33 cellular contexts compared by ENCODE assay signal in the genomic region with DNA sequence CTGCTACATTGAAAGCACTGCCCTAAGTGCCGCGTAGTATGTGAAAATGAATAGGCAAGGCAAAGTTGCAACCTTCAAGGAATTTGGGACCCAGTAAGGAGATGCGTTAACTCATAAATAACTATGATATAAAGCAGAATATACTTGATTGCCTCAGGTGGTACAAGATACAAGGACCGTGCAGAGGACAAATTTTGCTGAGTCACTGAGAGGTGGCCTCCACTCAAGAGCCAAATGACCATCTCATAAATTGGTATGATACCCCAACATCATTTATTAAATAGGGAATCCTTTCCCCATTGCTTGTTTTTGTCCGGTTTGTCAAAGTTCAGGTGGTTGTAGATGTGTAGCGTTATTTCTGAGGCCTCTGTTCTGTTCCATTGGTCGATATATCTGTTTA. TPM values are rescaled to one million over a fixed set of nuclear protein-coding genes. Genes with fewer than 3 reads are reported as not detected.
"Had no signal": no experiment of that assay in that cellular context is flagged by ENCODE, and none has a peak within 500 bp of the region (broad histone marks: within the 10 kb centered on the region; RNA-seq: fewer than 3 reads in every experiment).

No MANE protein-coding gene starts in this region.

- H3K4me3 ChIP-seq: adrenal gland, body of pancreas, breast epithelium had no signal

- H3K4me1 ChIP-seq: adrenal gland, body of pancreas, breast epithelium had no signal

- ATAC-seq: activated CD8-positive, alpha-beta T cell treated with anti-CD3 and anti-CD28 coated beads for 36 hours; activated naive CD4-positive, alpha-beta T cell treated with anti-CD3 and anti-CD28 coated beads, Interleukin-2, amount 50 U/mL, for 72 hours; activated T-cell treated with anti-CD3 and anti-CD28 coated beads, Interleukin-2, amount 50 U/mL, for 4 hours; activated T-cell treated with anti-CD3 and anti-CD28 coated beads, Interleukin-2, amount 50 U/mL, for 72 hours; activated T-helper 17 cell treated with anti-CD3 and anti-CD28 coated beads, Interleukin-2, amount 50 U/mL, for 72 hours; body of pancreas had no signal

- H3K36me3 ChIP-seq: adrenal gland, brain microvascular endothelial cell, breast epithelium had no signal

- H3K9me3 ChIP-seq: adrenal gland, body of pancreas, breast epithelium had no signal

- H3K27ac ChIP-seq: adrenal gland, body of pancreas, brain microvascular endothelial cell, breast epithelium, VCaP had no signal

- DNase-seq: activated B cell treated with CpG ODN at 0.5 μM for 24 hours; activated CD4-positive, alpha-beta memory T cell treated with anti-CD3 and anti-CD28 coated beads for 36 hours; activated CD4-positive, alpha-beta T cell treated with anti-CD3 and anti-CD28 coated beads for 4 hours; activated CD4-positive, alpha-beta T cell treated with anti-CD3 and anti-CD28 coated beads, Interleukin-2, amount 10 ng/mL, durations not matched to agents 24 days and 14 days; activated CD4-positive, alpha-beta T cell treated with anti-CD3 and anti-CD28 coated beads, Interleukin-2, amount 50 U/mL, for 1 hour; activated CD4-positive, alpha-beta T cell treated with anti-CD3 and anti-CD28 coated beads, Interleukin-2, amount 50 U/mL, for 4 hours; activated CD4-positive, CD25-positive, alpha-beta regulatory T cell treated with anti-CD3 and anti-CD28 coated beads, Interleukin-2, amount 50 U/mL, for 72 hours; activated CD8-positive, alpha-beta memory T cell treated with anti-CD3 and anti-CD28 coated beads, Interleukin-2, amount 50 U/mL, for 4 hours; activated CD8-positive, alpha-beta T cell treated with anti-CD3 and anti-CD28 coated beads for 36 hours; activated effector memory CD4-positive, alpha-beta T cell treated with anti-CD3 and anti-CD28 coated beads, Interleukin-2, amount 50 U/mL, for 16 hours; activated gamma-delta T cell treated with Interleukin-2 at 50 U/mL for 16 hours; activated naive CD4-positive, alpha-beta T cell; activated naive CD4-positive, alpha-beta T cell treated with anti-CD3 and anti-CD28 coated beads for 36 hours; activated naive CD4-positive, alpha-beta T cell treated with anti-CD3 and anti-CD28 coated beads, Interleukin-2, amount 50 U/mL, for 16 hours; activated naive CD8-positive, alpha-beta T cell treated with anti-CD3 and anti-CD28 coated beads for 36 hours; activated T-cell treated with anti-CD3 and anti-CD28 coated beads for 4 hours; activated T-cell treated with anti-CD3 and anti-CD28 coated beads, Interleukin-2, amount 50 U/mL, for 1 hour; activated T-cell treated with anti-CD3 and anti-CD28 coated beads, Interleukin-2, amount 50 U/mL, for 4 hours; activated T-cell treated with anti-CD3 and anti-CD28 coated beads, Interleukin-2, amount 50 U/mL, for 72 hours; adrenal gland; amniotic stem cell; aorta; body of pancreas; brain microvascular endothelial cell; central memory CD4-positive, alpha-beta T cell; T-helper 2 cell; T-helper 9 cell had no signal

- FAIRE-seq: astrocyte, TTC549 had no signal

- H3K27me3 ChIP-seq: adrenal gland, body of pancreas, brain microvascular endothelial cell, breast epithelium had no signal

RNA-seq across cellular contexts. Expression of a gene that starts 35.7 kb away (rescaled TPM):
- total RNA-seq: activated B cell treated with CpG ODN at 0.5 μM for 24 hours; activated CD4-positive, alpha-beta memory T cell treated with anti-CD3 and anti-CD28 coated beads for 36 hours; activated naive CD4-positive, alpha-beta T cell treated with anti-CD3 and anti-CD28 coated beads for 36 hours had no signal
